Comparison of ENCODE assay signal across 14 cellular contexts in the genomic region with DNA sequence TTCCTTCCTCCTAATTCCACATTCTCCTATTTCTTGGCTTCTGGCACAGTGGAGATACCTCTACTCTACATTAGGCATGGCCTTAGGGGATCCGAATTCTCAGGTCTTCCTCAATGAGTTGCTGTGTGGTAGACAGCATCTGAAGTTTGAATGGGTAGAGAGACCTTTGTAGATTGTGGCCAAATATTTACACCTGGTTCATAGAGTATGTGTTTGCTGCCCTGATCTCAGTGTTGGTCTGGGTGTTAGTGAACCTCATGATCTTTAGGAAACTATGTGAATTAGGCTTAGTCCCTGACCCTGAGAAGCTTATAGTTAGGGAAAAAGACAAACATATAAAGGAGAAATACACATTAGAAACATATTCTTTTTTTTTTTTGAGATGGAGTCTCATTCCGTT.
A peak's percentile ranks its signal among the peaks of the same experiment; 100 is the strongest.
DNase-seq lines count a peak whose midpoint lies in the region; ATAC-seq and TF ChIP-seq lines count a peak whose summit lies in the region.
"Had no signal": no experiment of that assay in that cellular context is flagged by ENCODE, and none has a peak within 500 bp of the region (broad histone marks: within the 10 kb centered on the region; RNA-seq: fewer than 3 reads in every experiment).

No MANE protein-coding gene starts in this region.

- H3K9me3 Mint-ChIP-seq in natural killer cell: no peaks in the 10 kb centered on the region
- H3K9me3 Mint-ChIP-seq in natural killer cell treated with Interleukin-12 subunit alpha and Interleukin-12 subunit beta and Interleukin-15 and Interleukin-18, amount 100 ng/mL, for 72 hours: peaks cover under 1% of the 10 kb centered on the region

- no peaks in the 10 kb centered on the region for H3K36me3 Mint-ChIP-seq in natural killer cell
- no peaks in the 10 kb centered on the region for H3K36me3 Mint-ChIP-seq in natural killer cell treated with Interleukin-12 subunit alpha and Interleukin-12 subunit beta and Interleukin-15 and Interleukin-18, amount 100 ng/mL, for 72 hours

- H3K4me1 ChIP-seq in gastroesophageal sphincter (peaks cover 28 to 99% (median 53%) of the 10 kb centered on the region in 3 donors), skeletal muscle tissue (ENCODE audit: control insufficient read depth in 3 of 3, insufficient read depth in 3 of 3, low read length in 3 of 3) (peaks cover 6 to 47% (median 8%) of the 10 kb centered on the region in 3 donors)

- H3K27ac ChIP-seq in gastroesophageal sphincter (peak overlapping the region; percentile 87 to 100 (median 92)), skeletal muscle tissue (ENCODE audit: low read depth, low read length) (peak overlapping the region; percentile 82)
- H3K27ac ChIP-seq: C4-2B had no signal

- peak overlapping the region in 1 of 2 donors; percentile 26 for H3K27ac Mint-ChIP-seq in natural killer cell
- H3K27ac Mint-ChIP-seq in natural killer cell treated with Interleukin-12 subunit alpha and Interleukin-12 subunit beta and Interleukin-15 and Interleukin-18, amount 100 ng/mL, for 72 hours: no peak overlapping the region

- H3K4me3 ChIP-seq in gastroesophageal sphincter (peak overlapping the region in 1 of 2 donors; percentile 15), skeletal muscle tissue (ENCODE audit: low read length in 3 of 3) (no peak overlapping the region)

- H3K9me3 ChIP-seq in gastroesophageal sphincter (no peaks in the 10 kb centered on the region), skeletal muscle tissue (ENCODE audit: control insufficient read depth in 3 of 3, low read length in 3 of 3) (no peaks in the 10 kb centered on the region)

- H3K27me3 ChIP-seq in gastroesophageal sphincter: no peaks in the 10 kb centered on the region
- no peaks in the 10 kb centered on the region for H3K27me3 ChIP-seq in skeletal muscle tissue (ENCODE audit: control insufficient read depth in 3 of 3, insufficient read depth in 3 of 3, low read length in 3 of 3)

- DNase-seq in natural killer cell (no peak), putamen (ENCODE audit: low spot score) (no peak), GM19238 (ENCODE audit: insufficient read length, low spot score) (no peak), NCI-H510A treated with DMSO at 0.1 percent for 48 hours (lab: John Stamatoyannopoulos, UW) (no peak)
- no peak for DNase-seq in natural killer cell treated with Interleukin-12 subunit alpha and Interleukin-12 subunit beta and Interleukin-15 and Interleukin-18, amount 100 ng/mL, for 72 hours (ENCODE audit: low spot score)
- DNase-seq: NCI-H146, NCI-H446, NCI-H748 treated with DMSO at 0.1 percent for 48 hours, Right ventricle myocardium superior had no signal

- H3K4me3 Mint-ChIP-seq in natural killer cell: peak overlapping the region; percentile 3
- H3K4me3 Mint-ChIP-seq in natural killer cell treated with Interleukin-12 subunit alpha and Interleukin-12 subunit beta and Interleukin-15 and Interleukin-18, amount 100 ng/mL, for 72 hours: no peak overlapping the region

- H3K9ac ChIP-seq in skeletal muscle tissue (ENCODE audit: low read depth in 1 of 3, low read length in 3 of 3): no peak overlapping the region

- H3K27me3 Mint-ChIP-seq in natural killer cell (ENCODE audit: low read depth in 2 of 2): no peaks in the 10 kb centered on the region
- no peaks in the 10 kb centered on the region for H3K27me3 Mint-ChIP-seq in natural killer cell treated with Interleukin-12 subunit alpha and Interleukin-12 subunit beta and Interleukin-15 and Interleukin-18, amount 100 ng/mL, for 72 hours

- intact Hi-C loops in natural killer cell (cut with micrococcal nuclease): no loop called here

- TF ChIP-seq POLR2A in gastroesophageal sphincter (IDR thresholded peaks at IDR 0.05): no peak

- TF ChIP-seq CTCF in natural killer cell (IDR thresholded peaks at IDR 0.05) (no peak), gastroesophageal sphincter (IDR thresholded peaks at IDR 0.05) (no peak)

- TF ChIP-seq EP300 in gastroesophageal sphincter (IDR thresholded peaks at IDR 0.05): no peak

- H3K4me1 Mint-ChIP-seq in natural killer cell: peaks cover 30 to 58% of the 10 kb centered on the region in 2 donors
- peaks cover 11 to 28% of the 10 kb centered on the region in 2 donors for H3K4me1 Mint-ChIP-seq in natural killer cell treated with Interleukin-12 subunit alpha and Interleukin-12 subunit beta and Interleukin-15 and Interleukin-18, amount 100 ng/mL, for 72 hours (ENCODE audit: low read depth in 2 of 2)

- WGBS in gastroesophageal sphincter (ENCODE audit: low coverage in 1 of 2), 2 donors: 47 to 58% methylated on average over 2 of the region's 2 CpGs

- ATAC-seq in natural killer cell: no peak
- no peak for ATAC-seq in natural killer cell treated with Interleukin-12 subunit alpha and Interleukin-12 subunit beta and Interleukin-15 and Interleukin-18, amount 100 ng/mL, for 72 hours
- ATAC-seq in gastroesophageal sphincter: no peak
- no peak for ATAC-seq in HG03354 (IDR thresholded peaks at IDR 0.05; ENCODE audit: poor library complexity, severe bottlenecking, unreplicated experiment)
- ATAC-seq: Panc1 had no signal

- peaks cover 0 to 29% of the 10 kb centered on the region in 2 donors for H3K36me3 ChIP-seq in gastroesophageal sphincter
- H3K36me3 ChIP-seq in skeletal muscle tissue (ENCODE audit: control insufficient read depth in 3 of 3, insufficient read depth in 3 of 3, low read length in 3 of 3): peaks cover 0 to 2% (median 0%) of the 10 kb centered on the region in 3 donors
